Comparison of ENCODE assay signal across 8 cellular contexts in genomic region chr11:119067371-119068222, GRCh38. TPM values are rescaled to one million over a fixed set of nuclear protein-coding genes. Genes with fewer than 3 reads are reported as not detected.
A peak's percentile ranks its signal among the peaks of the same experiment; 100 is the strongest.
DNase-seq lines count a peak whose midpoint lies in the region; ATAC-seq, FAIRE-seq and TF ChIP-seq lines count a peak whose summit lies in the region.

VPS11 (plus strand) TSS chr11:119067818; CDS start chr11:119067824, 6 bp downstream.

- intact Hi-C loops in left ventricle myocardium superior (cut with micrococcal nuclease) (no loop called here), psoas muscle (cut with DNase I) (no loop called here)

- no peak for FAIRE-seq in urothelium cell line (lab: Jason Lieb, UNC)

- peak; percentile 81 for TF ChIP-seq POLR2A in GM15510 (IDR thresholded peaks at IDR 0.05; ENCODE audit: borderline replicate concordance, extremely low read depth, insufficient read length)

- H3K9me3 ChIP-seq in psoas muscle = no peaks in the 10 kb centered on the region

- no peak for TF ChIP-seq CTCF in psoas muscle (IDR thresholded peaks at IDR 0.05)

- peaks cover 29% of the 10 kb centered on the region for H3K4me1 ChIP-seq in psoas muscle

- DNase-seq in NCI-H187 (lab: John Stamatoyannopoulos, UW) (peak; percentile 81 to 89), T-helper 2 cell (peak; percentile 95 to 99 (median 98)), left ventricle myocardium superior (peak; percentile 99), psoas muscle (peak; percentile 98 to 99), urothelium cell line (ENCODE audit: low spot score) (peak; percentile 96)

- no peaks in the 10 kb centered on the region for H3K27me3 ChIP-seq in psoas muscle (ENCODE audit: insufficient read depth in 3 of 3, low read length in 2 of 3)

- WGBS in psoas muscle, 3 donors = 0% methylated on average over 49 of the region's 49 CpGs

- peak within 1 kb of the TSS; percentile 96 for H3K4me3 ChIP-seq in psoas muscle

- peaks cover 8 to 48% of the 10 kb centered on the region in 2 donors for H3K36me3 ChIP-seq in psoas muscle (ENCODE audit: insufficient read depth in 1 of 2, low read depth in 1 of 2)

- peak within 1 kb of the TSS; percentile 77 for H3K27ac ChIP-seq in angular gyrus (ENCODE audit: low read depth, low read length)
- H3K27ac ChIP-seq in psoas muscle = peak within 1 kb of the TSS; percentile 94

- peak; percentile 91 for ATAC-seq in HG02884 (IDR thresholded peaks at IDR 0.05; ENCODE audit: unreplicated experiment)
- ATAC-seq in left ventricle myocardium superior = peak; percentile 99
- peak; percentile 98 to 99 (median 98) for ATAC-seq in psoas muscle

RNA-seq across cellular contexts. Expression of gene VPS11, which starts in this region (rescaled TPM):
- total RNA-seq in left ventricle myocardium superior (23.0 TPM), psoas muscle (10 to 100 TPM; 16.2 to 25.4 (median 19.6) TPM)
- 10 to 100 TPM; 16.4 to 23.2 (median 21.8) TPM for polyA plus RNA-seq in psoas muscle

Comparison
In these comparisons a context has a peak if more than half of its experiments do, and no peak if none do; other contexts are left out.
1. Peak in every context shown above with its lines: DNase-seq, ATAC-seq, H3K4me3 ChIP-seq and H3K27ac ChIP-seq.